ENCODE assay signal across 18 cellular contexts in genomic region chr4:150584198-150584593, GRCh38. TPM values are rescaled to one million over a fixed set of nuclear protein-coding genes. Genes with fewer than 3 reads are reported as not detected.
DNase-seq lines count a peak whose midpoint lies in the region; ATAC-seq and TF ChIP-seq lines count a peak whose summit lies in the region.
"Had no signal": no experiment of that assay in that cellular context is flagged by ENCODE, and none has a peak within 500 bp of the region (broad histone marks: within the 10 kb centered on the region; RNA-seq: fewer than 3 reads in every experiment).

No MANE protein-coding gene starts in this region.

- H3K36me3 ChIP-seq in esophagus muscularis mucosa, result peaks cover 0 to 5% (median 0%) of the 10 kb centered on the region in 4 donors
- H3K36me3 ChIP-seq in muscle layer of colon (ENCODE audit: insufficient read depth, low read length), result no peaks in the 10 kb centered on the region
- peaks cover 0 to 13% (median 2%) of the 10 kb centered on the region in 4 donors for H3K36me3 ChIP-seq in transverse colon
- peaks cover 0 to 18% of the 10 kb centered on the region in 2 donors for H3K36me3 ChIP-seq in left lung
- H3K36me3 ChIP-seq: uterus had no signal

- no peaks in the 10 kb centered on the region for H3K36me3 Mint-ChIP-seq in WTC11

- peak overlapping the region; percentile 94 for H3K9ac ChIP-seq in muscle layer of colon (ENCODE audit: low read length)

- no peaks in the 10 kb centered on the region for H3K9me3 ChIP-seq in esophagus muscularis mucosa
- no peaks in the 10 kb centered on the region for H3K9me3 ChIP-seq in muscle layer of colon (ENCODE audit: low read length)
- H3K9me3 ChIP-seq in transverse colon, result no peaks in the 10 kb centered on the region
- H3K9me3 ChIP-seq in left lung, result peaks cover 0 to 18% of the 10 kb centered on the region in 2 donors
- H3K9me3 ChIP-seq: uterus had no signal

- TF ChIP-seq EP300 in esophagus muscularis mucosa (IDR thresholded peaks at IDR 0.05) (no peak), transverse colon (IDR thresholded peaks at IDR 0.05; ENCODE audit: low read depth) (no peak)

- H3K4me3 ChIP-seq in esophagus muscularis mucosa (peak overlapping the region; percentile 43 to 51 (median 45)), muscle layer of colon (ENCODE audit: low read depth in 1 of 2, low read length in 2 of 2) (peak overlapping the region; percentile 83 to 86), transverse colon (peak overlapping the region; percentile 28 to 52 (median 46)), left lung (peak overlapping the region in 1 of 2 donors; percentile 23)
- H3K4me3 ChIP-seq: GM12878, PC-9 had no signal

- TF ChIP-seq CTCF in WTC11 (IDR thresholded peaks at IDR 0.05) (no peak), esophagus muscularis mucosa (IDR thresholded peaks at IDR 0.05) (no peak), transverse colon (IDR thresholded peaks at IDR 0.05) (no peak), left lung (IDR thresholded peaks at IDR 0.05) (no peak)

- intact Hi-C loops in esophagus muscularis mucosa (cut with DNase I), result no loop called here
- intact Hi-C loops in transverse colon (cut with DNase I; ENCODE audit: low total_unique reads), result loop anchor here (5.0 kb wide), 1 partner anchor 282 kb away; no protein-coding TSS in a partner anchor
- intact Hi-C loops in left lung (cut with DNase I), result no loop called here

- CTCF ChIA-PET in WTC11 (lab: Charles Lee), result no interaction called here

- peaks cover 72% of the 10 kb centered on the region for H3K27me3 Mint-ChIP-seq in WTC11 (ENCODE audit: low read depth)
- H3K27me3 Mint-ChIP-seq: activated B cell treated with CpG ODN at 0.5 μM for 24 hours; CD4-positive, CD25-positive, alpha-beta regulatory T cell had no signal

- TF ChIP-seq POLR2A in esophagus muscularis mucosa (IDR thresholded peaks at IDR 0.05; ENCODE audit: low read depth) (no peak), transverse colon (IDR thresholded peaks at IDR 0.05) (no peak)

- H3K27ac ChIP-seq in esophagus muscularis mucosa (replicated peaks in 1 of 4), result no peak overlapping the region
- peak overlapping the region; percentile 93 for H3K27ac ChIP-seq in muscle layer of colon (ENCODE audit: low read depth, low read length)
- H3K27ac ChIP-seq in transverse colon, result peak overlapping the region; percentile 84 to 91 (median 88)
- H3K27ac ChIP-seq in left lung, result no peak overlapping the region
- H3K27ac ChIP-seq: PC-9, uterus had no signal

- 80% methylated on average over 6 of the region's 6 CpGs for WGBS in esophagus muscularis mucosa
- 65% methylated on average over 6 of the region's 6 CpGs for WGBS in transverse colon (ENCODE audit: low coverage in 1 of 2), 2 donors

- H3K9me3 Mint-ChIP-seq in WTC11, result no peaks in the 10 kb centered on the region
- H3K9me3 Mint-ChIP-seq: activated naive CD4-positive, alpha-beta T cell treated with anti-CD3 and anti-CD28 coated beads for 36 hours; CD4-positive, CD25-positive, alpha-beta regulatory T cell had no signal

- DNase-seq in WTC11 (ENCODE audit: low spot score) (no peak), esophagus muscularis mucosa (ENCODE audit: extremely low spot score) (no peak), transverse colon (no peak), DMS79 treated with DMSO at 0.1 percent for 48 hours (lab: John Stamatoyannopoulos, UW) (no peak), left lung (no peak), HUDEP-2 (lab: John Stamatoyannopoulos, UW; ENCODE audit: unreplicated experiment in 76 of 76) (no peak)
- DNase-seq: activated B cell treated with CpG ODN at 0.5 μM for 24 hours; activated naive CD4-positive, alpha-beta T cell treated with anti-CD3 and anti-CD28 coated beads for 36 hours; CD4-positive, CD25-positive, alpha-beta regulatory T cell; NCI-H1092; NCI-H226; PC-9 had no signal

- peak overlapping the region; percentile 86 for H3K4me3 Mint-ChIP-seq in WTC11
- H3K4me3 Mint-ChIP-seq: activated B cell treated with CpG ODN at 0.5 μM for 24 hours; activated naive CD4-positive, alpha-beta T cell treated with anti-CD3 and anti-CD28 coated beads for 36 hours; CD4-positive, CD25-positive, alpha-beta regulatory T cell had no signal

- in situ Hi-C loops in transverse colon (cut with MboI; ENCODE audit: low pct_ligation_motif_present in 1 of 4, low pct_unique_long_range_greater_than_20kb in 1 of 4, low sequenced_read_pairs in 3 of 4), result loop anchor here in 2 of 4 donors (10.0 to 25.0 kb wide), 2 partner anchors 272 to 279 kb away; no protein-coding TSS in a partner anchor

- no peak overlapping the region for H3K27ac Mint-ChIP-seq in WTC11
- H3K27ac Mint-ChIP-seq: activated B cell treated with CpG ODN at 0.5 μM for 24 hours; activated naive CD4-positive, alpha-beta T cell treated with anti-CD3 and anti-CD28 coated beads for 36 hours; CD4-positive, CD25-positive, alpha-beta regulatory T cell had no signal

- ATAC-seq in WTC11, result no peak
- ATAC-seq in left lung, result no peak
- ATAC-seq: esophagus mucosa, GM12878 had no signal

- peaks cover 52% of the 10 kb centered on the region for H3K4me1 Mint-ChIP-seq in WTC11
- H3K4me1 Mint-ChIP-seq: activated B cell treated with CpG ODN at 0.5 μM for 24 hours had no signal

- H3K27me3 ChIP-seq in esophagus muscularis mucosa (peaks cover 0 to 30% (median 11%) of the 10 kb centered on the region in 4 donors), muscle layer of colon (ENCODE audit: control insufficient read depth in 1 of 2, insufficient read depth in 2 of 2, low read length in 2 of 2) (no peaks in the 10 kb centered on the region), transverse colon (no peaks in the 10 kb centered on the region), left lung (no peaks in the 10 kb centered on the region)
- H3K27me3 ChIP-seq: uterus had no signal

- H3K4me1 ChIP-seq in esophagus muscularis mucosa, result peaks cover 7 to 26% (median 17%) of the 10 kb centered on the region in 4 donors
- no peaks in the 10 kb centered on the region for H3K4me1 ChIP-seq in muscle layer of colon (ENCODE audit: insufficient read depth, low read length)
- H3K4me1 ChIP-seq in transverse colon, result no peaks in the 10 kb centered on the region
- H3K4me1 ChIP-seq in left lung, result no peaks in the 10 kb centered on the region
- H3K4me1 ChIP-seq: uterus had no signal

- POLR2A ChIA-PET in WTC11 (lab: Charles Lee), result no interaction called here

TF ChIP-seq in WTC11, 78 proteins besides CTCF, POLR2A, EP300 and RAD21 (continues in another document):
- TF ChIP-seq ARID4B (CRISPR knock-in tag; IDR thresholded peaks at IDR 0.05; ENCODE audit: borderline replicate concordance), result no peak
- no peak for TF ChIP-seq MLX (CRISPR knock-in tag; IDR thresholded peaks at IDR 0.05)
- no peak for TF ChIP-seq USF1 (CRISPR knock-in tag; IDR thresholded peaks at IDR 0.05)
- TF ChIP-seq MXD4 (CRISPR knock-in tag; IDR thresholded peaks at IDR 0.05; ENCODE audit: borderline replicate concordance), result no peak
- TF ChIP-seq CDX4 (CRISPR knock-in tag; IDR thresholded peaks at IDR 0.05; ENCODE audit: borderline replicate concordance), result no peak
- no peak for TF ChIP-seq ZNF671 (CRISPR knock-in tag; IDR thresholded peaks at IDR 0.05)

RNA-seq across cellular contexts. Expression of gene MAB21L2, which starts 2.2 kb away (rescaled TPM):
- total RNA-seq in WTC11 (2021) (0.07 TPM in 1 of 3 replicates, not detected in the others), esophagus muscularis mucosa (1 to 10 TPM in 1 of 4 donors, under 1 TPM in 2, not detected in 1; 0.32 to 1.7 (median 0.42) TPM), transverse colon (100 to 1,000 TPM in 1 of 4 donors, 10 to 100 TPM in 3; 63.0 to 106 (median 78.9) TPM), left lung (not detected)
- total RNA-seq: activated B cell treated with CpG ODN at 0.5 μM for 24 hours; activated naive CD4-positive, alpha-beta T cell treated with anti-CD3 and anti-CD28 coated beads for 36 hours; CD4-positive, CD25-positive, alpha-beta regulatory T cell; esophagus mucosa; GM12878; HT1080; mononuclear cell; PC-9; uterus had no signal

Comparison
In these comparisons a context has a peak if more than half of its experiments do, and no peak if none do; other contexts are left out.
1. H3K27ac ChIP-seq: peak in muscle layer of colon (single experiment) and transverse colon (4 of 4); none in esophagus muscularis mucosa (0 of 4) and left lung (0 of 2).
2. RNA of gene MAB21L2, which starts 2.2 kb away (total RNA-seq): 63.0 to 106 TPM in transverse colon; 0.32 to 1.7 TPM in esophagus muscularis mucosa, not detected in left lung and 0.07 TPM in WTC11; every median in the first group is over 10 times any median in the second.